7 cellular contexts compared by ENCODE assay signal in genomic region chr10:64201936-64202335, GRCh38.
"Had no signal": no experiment of that assay in that cellular context is flagged by ENCODE, and none has a peak within 500 bp of the region (broad histone marks: within the 10 kb centered on the region; RNA-seq: fewer than 3 reads in every experiment).

No MANE protein-coding gene starts in this region.

- DNase-seq: GM23248, GOT3, H7, HFFc6, IMR-90 had no signal

- ATAC-seq: HCT116, K562 had no signal
